Comparison of ENCODE assay signal across 17 cellular contexts in genomic region chr6:166770216-166771116, GRCh38.
DNase-seq lines count a peak whose midpoint lies in the region; ATAC-seq and TF ChIP-seq lines count a peak whose summit lies in the region.
"Had no signal": no experiment of that assay in that cellular context is flagged by ENCODE, and none has a peak within 500 bp of the region (broad histone marks: within the 10 kb centered on the region; RNA-seq: fewer than 3 reads in every experiment).

No MANE protein-coding gene starts in this region.

- peaks cover 8% of the 10 kb centered on the region for H3K27me3 Mint-ChIP-seq in activated CD8-positive, alpha-beta T cell treated with anti-CD3 and anti-CD28 coated beads, Interleukin-2, amount 10 ng/mL, durations not matched to agents 7 days and 5 days (ENCODE audit: low read depth)
- H3K27me3 Mint-ChIP-seq in activated CD8-positive, alpha-beta T cell treated with anti-CD3 and anti-CD28 coated beads for 36 hours, result peaks cover 13% of the 10 kb centered on the region
- H3K27me3 Mint-ChIP-seq in progenitor cell of endocrine pancreas, result peaks cover 31% of the 10 kb centered on the region

- DNase-seq in activated CD8-positive, alpha-beta T cell treated with anti-CD3 and anti-CD28 coated beads, Interleukin-2, amount 10 ng/mL, durations not matched to agents 7 days and 5 days, result peak; percentile 12
- no peak for DNase-seq in activated CD8-positive, alpha-beta T cell treated with anti-CD3 and anti-CD28 coated beads for 36 hours
- DNase-seq in RPMI8226 (peak; percentile 14), fibroblast of pulmonary artery (ENCODE audit: low read depth) (no peak), progenitor cell of endocrine pancreas (ENCODE audit: low spot score, unreplicated experiment) (no peak)
- no peak for DNase-seq in stimulated activated CD4-positive, alpha-beta T cell treated with anti-CD3 and anti-CD28 coated beads, Interleukin-4, amount 100 ng/mL, for 4 hours
- DNase-seq: activated CD4-positive, alpha-beta T cell treated with anti-CD3 and anti-CD28 coated beads, Interleukin-2, amount 10 ng/mL, durations not matched to agents 7 days and 5 days; OCI-M1; upper lobe of left lung had no signal

- no peak for TF ChIP-seq CTCF in activated CD8-positive, alpha-beta T cell treated with anti-CD3 and anti-CD28 coated beads for 36 hours (IDR thresholded peaks at IDR 0.05)
- TF ChIP-seq CTCF in fibroblast of pulmonary artery (IDR thresholded peaks at IDR 0.05; ENCODE audit: low read length, missing control alignments) (peak; percentile 21), progenitor cell of endocrine pancreas (IDR thresholded peaks at IDR 0.05; ENCODE audit: unreplicated experiment) (peak; percentile 35)

- CTCF ChIA-PET in activated CD8-positive, alpha-beta T cell treated with anti-CD3 and anti-CD28 coated beads, Interleukin-2, amount 10 ng/mL, durations not matched to agents 7 days and 5 days (lab: Charles Lee), result interaction anchor here (1.2 to 1.3 kb wide), 2 partner anchors 9 to 11 kb away, joined by 3 read pairs; no protein-coding TSS in a partner anchor
- CTCF ChIA-PET in activated CD8-positive, alpha-beta T cell treated with anti-CD3 and anti-CD28 coated beads for 36 hours (lab: Charles Lee), result interaction anchor here (2.1 kb wide), 1 partner anchor 219 kb away, joined by 6 read pairs; no protein-coding TSS in a partner anchor

- peaks cover 15% of the 10 kb centered on the region for H3K4me1 Mint-ChIP-seq in activated CD8-positive, alpha-beta T cell treated with anti-CD3 and anti-CD28 coated beads, Interleukin-2, amount 10 ng/mL, durations not matched to agents 7 days and 5 days (ENCODE audit: low read depth)
- no peaks in the 10 kb centered on the region for H3K4me1 Mint-ChIP-seq in activated CD8-positive, alpha-beta T cell treated with anti-CD3 and anti-CD28 coated beads for 36 hours (ENCODE audit: low read depth)
- H3K4me1 Mint-ChIP-seq in progenitor cell of endocrine pancreas (ENCODE audit: low read depth), result peaks cover 20% of the 10 kb centered on the region

- POLR2A ChIA-PET in activated CD8-positive, alpha-beta T cell treated with anti-CD3 and anti-CD28 coated beads, Interleukin-2, amount 10 ng/mL, durations not matched to agents 7 days and 5 days (lab: Charles Lee), result no interaction called here
- POLR2A ChIA-PET in activated CD8-positive, alpha-beta T cell treated with anti-CD3 and anti-CD28 coated beads for 36 hours (lab: Charles Lee), result no interaction called here

- intact Hi-C loops in activated CD8-positive, alpha-beta T cell treated with anti-CD3 and anti-CD28 coated beads for 36 hours (cut with micrococcal nuclease), result loop anchor here (5.0 kb wide), 1 partner anchor 372 kb away; no protein-coding TSS in a partner anchor

- ATAC-seq in activated CD8-positive, alpha-beta T cell treated with anti-CD3 and anti-CD28 coated beads, Interleukin-2, amount 10 ng/mL, durations not matched to agents 7 days and 5 days, result no peak
- ATAC-seq in activated CD8-positive, alpha-beta T cell treated with anti-CD3 and anti-CD28 coated beads for 36 hours, result no peak
- ATAC-seq in GM21786 (IDR thresholded peaks at IDR 0.05; ENCODE audit: unreplicated experiment) (no peak), GM19452 (IDR thresholded peaks at IDR 0.05; ENCODE audit: unreplicated experiment) (no peak)
- ATAC-seq: A549, esophagus mucosa had no signal

- H3K27ac Mint-ChIP-seq in activated CD8-positive, alpha-beta T cell treated with anti-CD3 and anti-CD28 coated beads, Interleukin-2, amount 10 ng/mL, durations not matched to agents 7 days and 5 days, result no peak overlapping the region
- no peak overlapping the region for H3K27ac Mint-ChIP-seq in activated CD8-positive, alpha-beta T cell treated with anti-CD3 and anti-CD28 coated beads for 36 hours
- H3K27ac Mint-ChIP-seq in progenitor cell of endocrine pancreas, result no peak overlapping the region
- H3K27ac Mint-ChIP-seq: activated CD4-positive, alpha-beta T cell treated with anti-CD3 and anti-CD28 coated beads, Interleukin-2, amount 10 ng/mL, durations not matched to agents 7 days and 5 days; activated T-helper 2 cell treated with anti-CD3 and anti-CD28 coated beads, Interferon-gamma antibody, Interleukin-2, Interleukin-4, amounts not matched to agents 10 μg/mL and 5 μg/mL and 100 μg/mL, durations not matched to agents 14 hours and 24 hours and 36 hours; memory B cell; T-helper 1 cell treated with Interleukin-12 subunit alpha and Interleukin-12 subunit beta and Interleukin-4 antibody, amounts not matched to agents 30 μg/mL and 1 μg/mL, for 36 hours had no signal

- no peaks in the 10 kb centered on the region for H3K9me3 Mint-ChIP-seq in activated CD8-positive, alpha-beta T cell treated with anti-CD3 and anti-CD28 coated beads, Interleukin-2, amount 10 ng/mL, durations not matched to agents 7 days and 5 days (ENCODE audit: insufficient read depth)
- no peaks in the 10 kb centered on the region for H3K9me3 Mint-ChIP-seq in activated CD8-positive, alpha-beta T cell treated with anti-CD3 and anti-CD28 coated beads for 36 hours
- no peaks in the 10 kb centered on the region for H3K9me3 Mint-ChIP-seq in progenitor cell of endocrine pancreas (ENCODE audit: low read depth)
- H3K9me3 Mint-ChIP-seq: activated CD4-positive, alpha-beta T cell treated with anti-CD3 and anti-CD28 coated beads, Interleukin-2, amount 10 ng/mL, durations not matched to agents 7 days and 5 days; activated T-helper 2 cell treated with anti-CD3 and anti-CD28 coated beads, Interferon-gamma antibody, Interleukin-2, Interleukin-4, amounts not matched to agents 10 μg/mL and 5 μg/mL and 100 μg/mL, durations not matched to agents 14 hours and 24 hours and 36 hours; central memory CD8-positive, alpha-beta T cell; memory B cell; T-helper 1 cell treated with Interleukin-12 subunit alpha and Interleukin-12 subunit beta and Interleukin-4 antibody, amounts not matched to agents 30 μg/mL and 1 μg/mL, for 36 hours had no signal

- no peak overlapping the region for H3K4me3 ChIP-seq in fibroblast of pulmonary artery (replicated peaks; ENCODE audit: low read depth, low read length)
- H3K4me3 ChIP-seq: A549, upper lobe of left lung had no signal

- H3K36me3 Mint-ChIP-seq in activated CD8-positive, alpha-beta T cell treated with anti-CD3 and anti-CD28 coated beads, Interleukin-2, amount 10 ng/mL, durations not matched to agents 7 days and 5 days (ENCODE audit: low read depth), result no peaks in the 10 kb centered on the region
- no peaks in the 10 kb centered on the region for H3K36me3 Mint-ChIP-seq in activated CD8-positive, alpha-beta T cell treated with anti-CD3 and anti-CD28 coated beads for 36 hours (ENCODE audit: low read depth)
- H3K36me3 Mint-ChIP-seq in progenitor cell of endocrine pancreas (ENCODE audit: insufficient read depth), result no peaks in the 10 kb centered on the region
- H3K36me3 Mint-ChIP-seq: memory B cell had no signal

- no peak overlapping the region for H3K4me3 Mint-ChIP-seq in activated CD8-positive, alpha-beta T cell treated with anti-CD3 and anti-CD28 coated beads, Interleukin-2, amount 10 ng/mL, durations not matched to agents 7 days and 5 days
- H3K4me3 Mint-ChIP-seq in activated CD8-positive, alpha-beta T cell treated with anti-CD3 and anti-CD28 coated beads for 36 hours, result no peak overlapping the region
- no peak overlapping the region for H3K4me3 Mint-ChIP-seq in progenitor cell of endocrine pancreas (ENCODE audit: low read depth)
- H3K4me3 Mint-ChIP-seq: activated CD4-positive, alpha-beta T cell treated with anti-CD3 and anti-CD28 coated beads, Interleukin-2, amount 10 ng/mL, durations not matched to agents 7 days and 5 days; central memory CD8-positive, alpha-beta T cell; memory B cell; T-helper 1 cell treated with Interleukin-12 subunit alpha and Interleukin-12 subunit beta and Interleukin-4 antibody, amounts not matched to agents 30 μg/mL and 1 μg/mL, for 36 hours had no signal

Comparison
In these comparisons a context has a peak if more than half of its experiments do, and no peak if none do; other contexts are left out.
1. DNase-seq: peak in activated CD8-positive, alpha-beta T cell treated with anti-CD3 and anti-CD28 coated beads, Interleukin-2, amount 10 ng/mL, durations not matched to agents 7 days and 5 days (single experiment) and RPMI8226 (single experiment); none in activated CD8-positive, alpha-beta T cell treated with anti-CD3 and anti-CD28 coated beads for 36 hours (single experiment), fibroblast of pulmonary artery (single experiment), progenitor cell of endocrine pancreas (single experiment) and stimulated activated CD4-positive, alpha-beta T cell treated with anti-CD3 and anti-CD28 coated beads, Interleukin-4, amount 100 ng/mL, for 4 hours (0 of 2).